Comparison of ENCODE assay signal across 30 cellular contexts in genomic region chr6:98812220-98812619, GRCh38. TPM values are rescaled to one million over a fixed set of nuclear protein-coding genes. Genes with fewer than 3 reads are reported as not detected.
"Had no signal": no experiment of that assay in that cellular context is flagged by ENCODE, and none has a peak within 500 bp of the region (broad histone marks: within the 10 kb centered on the region; RNA-seq: fewer than 3 reads in every experiment).

No MANE protein-coding gene starts in this region.

- H3K4me3 ChIP-seq: colonic mucosa, esophagus squamous epithelium, gastrocnemius medialis, heart right ventricle, left lung, lower lobe of right lung, mucosa of descending colon had no signal

- H3K36me3 ChIP-seq: colonic mucosa, esophagus squamous epithelium, gastrocnemius medialis, heart right ventricle, left lung, lower lobe of right lung had no signal

- H3K27ac ChIP-seq: colonic mucosa, epithelial cell of prostate, esophagus squamous epithelium, gastrocnemius medialis, heart right ventricle, left lung, lower lobe of right lung had no signal

- ATAC-seq: effector memory CD8-positive, alpha-beta T cell; esophagus mucosa; gastrocnemius medialis; heart right ventricle; left cardiac atrium; left lung; left ventricle myocardium superior; lower lobe of right lung; mucosa of descending colon had no signal

- H3K9me3 ChIP-seq: colonic mucosa, esophagus squamous epithelium, lower lobe of right lung, mucosa of descending colon had no signal

- DNase-seq: colonic mucosa; cortex of kidney; effector CD8-positive, alpha-beta T cell; effector memory CD8-positive, alpha-beta T cell; endodermal cell; erythroblast; esophagus squamous epithelium; foreskin fibroblast; foreskin melanocyte; gastrocnemius medialis; glutamatergic neuron; head of caudate nucleus; heart right ventricle; hippocampal formation; left cardiac atrium; left lung; left ventricle myocardium superior; lower lobe of right lung; mesenchymal stem cell; mucosa of descending colon had no signal

- H3K4me1 ChIP-seq: colonic mucosa, esophagus squamous epithelium, gastrocnemius medialis, heart right ventricle, left lung, lower lobe of right lung had no signal

RNA-seq across cellular contexts. Expression of gene POU3F2, which starts 22.2 kb away (rescaled TPM):
- total RNA-seq: colonic mucosa, dermis microvascular lymphatic vessel endothelial cell, esophagus mucosa, esophagus squamous epithelium, glomerular endothelial cell, heart right ventricle, kidney epithelial cell, left lung, left ventricle myocardium superior, lower leg skin, lower lobe of right lung, lung microvascular endothelial cell, mesenteric fat pad, mesothelial cell of epicardium, mucosa of descending colon had no signal
- polyA plus RNA-seq: heart right ventricle, keratinocyte had no signal
